Comparison of ENCODE assay signal across 9 cellular contexts in the genomic region with DNA sequence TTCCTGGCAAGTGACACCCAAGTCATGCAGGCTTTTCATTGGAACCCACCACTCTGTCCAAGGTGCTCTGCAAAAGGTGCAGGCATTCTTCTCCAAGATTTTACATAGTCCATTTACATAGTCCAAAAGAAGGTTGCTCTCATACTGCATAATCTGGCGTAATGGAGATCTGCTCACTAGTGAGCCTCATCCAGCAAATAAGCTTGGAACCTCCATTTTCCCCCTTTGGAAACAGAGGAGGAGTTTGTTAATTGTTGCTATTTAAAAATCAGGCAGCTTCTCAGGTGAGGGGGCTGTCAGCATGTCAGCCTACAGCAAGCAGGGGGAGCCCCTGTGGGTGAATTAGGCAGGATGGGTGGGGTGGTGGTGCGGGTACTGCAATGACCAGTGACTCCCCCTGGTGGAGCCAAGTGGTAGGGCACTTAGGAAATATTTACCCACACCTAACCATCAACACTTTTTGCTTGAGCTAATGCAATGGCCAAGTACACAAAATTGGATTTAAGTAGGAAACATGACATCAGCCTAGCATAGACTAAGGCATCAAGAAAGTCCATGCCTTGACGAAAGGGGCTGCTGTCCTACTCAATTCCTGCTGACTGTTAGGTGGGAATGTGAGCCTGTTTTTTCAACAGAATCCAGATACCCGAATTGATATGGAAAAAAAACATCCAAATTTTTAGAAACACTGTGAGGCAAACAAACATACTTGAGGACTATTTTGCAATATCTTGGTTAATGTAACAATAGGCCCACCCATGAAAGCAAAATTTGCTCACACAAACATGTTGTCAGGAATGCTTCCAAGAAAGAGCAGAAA.
A peak's percentile ranks its signal among the peaks of the same experiment; 100 is the strongest.
DNase-seq lines count a peak whose midpoint lies in the region; ATAC-seq and TF ChIP-seq lines count a peak whose summit lies in the region.
"Had no signal": no experiment of that assay in that cellular context is flagged by ENCODE, and none has a peak within 500 bp of the region (broad histone marks: within the 10 kb centered on the region; RNA-seq: fewer than 3 reads in every experiment).

No MANE protein-coding gene starts in this region.

- no peak overlapping the region for H3K27ac ChIP-seq in uterus
- H3K27ac ChIP-seq: skin epidermis had no signal

- H3K4me3 Mint-ChIP-seq in glutamatergic neuron (ENCODE audit: unreplicated experiment) = no peak overlapping the region

- H3K9me3 Mint-ChIP-seq in glutamatergic neuron (ENCODE audit: unreplicated experiment) = peaks cover 1% of the 10 kb centered on the region

- no peak overlapping the region for H3K4me3 ChIP-seq in uterus
- H3K4me3 ChIP-seq: skin epidermis had no signal

- no peaks in the 10 kb centered on the region for H3K27me3 ChIP-seq in uterus

- no peak for TF ChIP-seq POLR2A in uterus (IDR thresholded peaks at IDR 0.05)

- in situ Hi-C loops in SK-MEL-5 (cut with HindIII; ENCODE audit: low pct_unique_long_range_greater_than_20kb, low sequenced_read_pairs) = no loop called here

- DNase-seq in A172 (ENCODE audit: low spot score) (peak; percentile 75), SK-MEL-5 (ENCODE audit: low read depth, low spot score) (peak; percentile 69), glutamatergic neuron (peak; percentile 82), posterior vena cava (ENCODE audit: low spot score) (peak; percentile 81), uterus (peak; percentile 30 to 64)
- DNase-seq in activated naive CD4-positive, alpha-beta T cell treated with Interleukin-2 at 50 U/mL for 16 hours = peak; percentile 75

- H3K27ac Mint-ChIP-seq in glutamatergic neuron (ENCODE audit: unreplicated experiment) = no peak overlapping the region

- H3K4me1 ChIP-seq in uterus = no peaks in the 10 kb centered on the region

- no peaks in the 10 kb centered on the region for H3K36me3 ChIP-seq in uterus

- TF ChIP-seq RAD21 in Ishikawa (IDR thresholded peaks at IDR 0.05; ENCODE audit: low read depth) = peak; percentile 63

- peak; percentile 68 for ATAC-seq in GM18511 (IDR thresholded peaks at IDR 0.05; ENCODE audit: unreplicated experiment)

- H3K27me3 Mint-ChIP-seq in glutamatergic neuron (ENCODE audit: unreplicated experiment) = peaks cover 6% of the 10 kb centered on the region

- intact Hi-C loops in posterior vena cava (cut with DNase I) (loop anchor here in 1 of 2 donors (10.0 kb wide), 1 partner anchor 134 kb away; a partner anchor contains a TSS), uterus (cut with DNase I; ENCODE audit: low total_unique reads) (no loop called here)

- TF ChIP-seq EP300 in Ishikawa (IDR thresholded peaks at IDR 0.05; ENCODE audit: borderline replicate concordance) = no peak

- TF ChIP-seq CTCF in glutamatergic neuron (IDR thresholded peaks at IDR 0.05; ENCODE audit: partially characterized antibody, unreplicated experiment) (peak; percentile 98), uterus (IDR thresholded peaks at IDR 0.05) (peak; percentile 65 to 83 (median 80))

- no peaks in the 10 kb centered on the region for H3K36me3 Mint-ChIP-seq in glutamatergic neuron (ENCODE audit: unreplicated experiment)

- no peaks in the 10 kb centered on the region for H3K9me3 ChIP-seq in uterus

- peaks cover 6% of the 10 kb centered on the region for H3K4me1 Mint-ChIP-seq in glutamatergic neuron (ENCODE audit: low read depth, unreplicated experiment)

TF ChIP-seq in Ishikawa, 13 proteins besides CTCF, POLR2A, EP300 and RAD21:
- no peak for TF ChIP-seq TEAD4 (IDR thresholded peaks at IDR 0.05)
- no peak for TF ChIP-seq TCF12 (IDR thresholded peaks at IDR 0.05; ENCODE audit: low read depth)
- no peak for TF ChIP-seq CREB1 (IDR thresholded peaks at IDR 0.05; ENCODE audit: low read depth)
- TF ChIP-seq YY1 (IDR thresholded peaks at IDR 0.05; ENCODE audit: low read depth) = no peak
- TF ChIP-seq ZBTB7A (IDR thresholded peaks at IDR 0.05; ENCODE audit: low read depth) = no peak
- TF ChIP-seq TAF1 (IDR thresholded peaks at IDR 0.05; ENCODE audit: low read depth) = no peak
